In the genomic region with DNA sequence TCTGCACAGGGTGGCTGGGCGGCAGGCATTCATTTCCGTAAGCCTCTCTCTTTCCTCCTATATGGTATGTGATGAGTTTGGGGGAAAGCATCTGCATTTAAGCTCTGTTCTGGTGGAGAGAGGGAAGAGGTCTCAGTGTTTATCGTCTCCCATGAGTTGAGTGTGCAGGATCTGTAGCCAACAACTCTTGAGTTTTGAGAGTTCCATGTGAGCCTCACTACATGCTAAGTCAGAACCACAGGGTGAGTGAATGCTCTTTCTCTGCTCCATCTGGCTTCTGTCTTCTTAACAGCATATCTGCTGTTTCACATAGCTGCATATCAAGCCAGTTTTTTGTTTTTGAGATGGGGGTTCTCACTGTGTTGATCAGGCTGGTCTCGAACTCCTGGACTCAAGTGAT, we compare ENCODE assay signal across 2 cellular contexts.
TF ChIP-seq lines count a peak whose summit lies in the region.

No MANE protein-coding gene starts in this region.

TF ChIP-seq in SK-N-SH treated with all-trans-retinoic acid at 6 μM for 48 hours, 23 proteins besides CTCF, POLR2A, EP300 and RAD21:
- TF ChIP-seq ZNF8 (CRISPR knock-in tag; IDR thresholded peaks at IDR 0.05) (no peak), ZFP3 (CRISPR knock-in tag; IDR thresholded peaks at IDR 0.05) (no peak), CSDC2 (CRISPR knock-in tag; IDR thresholded peaks at IDR 0.05) (no peak), ZC3H10 (CRISPR knock-in tag; IDR thresholded peaks at IDR 0.05) (no peak), OSR1 (CRISPR knock-in tag; IDR thresholded peaks at IDR 0.05) (no peak), ESRRG (CRISPR knock-in tag; IDR thresholded peaks at IDR 0.05) (no peak), PPARA (CRISPR knock-in tag; IDR thresholded peaks at IDR 0.05; ENCODE audit: borderline replicate concordance) (no peak), ISL1 (CRISPR knock-in tag; IDR thresholded peaks at IDR 0.05) (no peak)
- TF ChIP-seq, protein P1, sequence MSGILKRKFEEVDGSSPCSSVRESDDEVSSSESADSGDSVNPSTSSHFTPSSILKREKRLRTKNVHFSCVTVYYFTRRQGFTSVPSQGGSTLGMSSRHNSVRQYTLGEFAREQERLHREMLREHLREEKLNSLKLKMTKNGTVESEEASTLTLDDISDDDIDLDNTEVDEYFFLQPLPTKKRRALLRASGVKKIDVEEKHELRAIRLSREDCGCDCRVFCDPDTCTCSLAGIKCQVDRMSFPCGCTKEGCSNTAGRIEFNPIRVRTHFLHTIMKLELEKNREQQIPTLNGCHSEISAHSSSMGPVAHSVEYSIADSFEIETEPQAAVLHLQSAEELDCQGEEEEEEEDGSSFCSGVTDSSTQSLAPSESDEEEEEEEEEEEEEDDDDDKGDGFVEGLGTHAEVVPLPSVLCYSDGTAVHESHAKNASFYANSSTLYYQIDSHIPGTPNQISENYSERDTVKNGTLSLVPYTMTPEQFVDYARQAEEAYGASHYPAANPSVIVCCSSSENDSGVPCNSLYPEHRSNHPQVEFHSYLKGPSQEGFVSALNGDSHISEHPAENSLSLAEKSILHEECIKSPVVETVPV (CRISPR knock-in tag; IDR thresholded peaks at IDR 0.05), result no peak

TF ChIP-seq in SK-N-SH, 30 proteins besides CTCF, POLR2A, EP300 and RAD21:
- TF ChIP-seq ZBTB33 (IDR thresholded peaks at IDR 0.05; ENCODE audit: borderline replicate concordance, low read depth) (no peak), RCOR1 (IDR thresholded peaks at IDR 0.05; ENCODE audit: low read length) (no peak), POLR2AphosphoS5 (IDR thresholded peaks at IDR 0.05; ENCODE audit: low read depth, low read length) (no peak)
- TF ChIP-seq, protein P2, sequence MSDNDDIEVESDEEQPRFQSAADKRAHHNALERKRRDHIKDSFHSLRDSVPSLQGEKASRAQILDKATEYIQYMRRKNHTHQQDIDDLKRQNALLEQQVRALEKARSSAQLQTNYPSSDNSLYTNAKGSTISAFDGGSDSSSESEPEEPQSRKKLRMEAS (IDR thresholded peaks at IDR 0.05; ENCODE audit: low read depth), result no peak
- TF ChIP-seq, protein P3, sequence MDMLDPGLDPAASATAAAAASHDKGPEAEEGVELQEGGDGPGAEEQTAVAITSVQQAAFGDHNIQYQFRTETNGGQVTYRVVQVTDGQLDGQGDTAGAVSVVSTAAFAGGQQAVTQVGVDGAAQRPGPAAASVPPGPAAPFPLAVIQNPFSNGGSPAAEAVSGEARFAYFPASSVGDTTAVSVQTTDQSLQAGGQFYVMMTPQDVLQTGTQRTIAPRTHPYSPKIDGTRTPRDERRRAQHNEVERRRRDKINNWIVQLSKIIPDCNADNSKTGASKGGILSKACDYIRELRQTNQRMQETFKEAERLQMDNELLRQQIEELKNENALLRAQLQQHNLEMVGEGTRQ (IDR thresholded peaks at IDR 0.05; ENCODE audit: borderline replicate concordance, low read depth, low read length), result no peak
